ENCODE assay signal across 8 cellular contexts in genomic region chr1:65002508-65003315, GRCh38. TPM values are rescaled to one million over a fixed set of nuclear protein-coding genes. Genes with fewer than 3 reads are reported as not detected.
A peak's percentile ranks its signal among the peaks of the same experiment; 100 is the strongest.
DNase-seq lines count a peak whose midpoint lies in the region; ATAC-seq and TF ChIP-seq lines count a peak whose summit lies in the region.

No MANE protein-coding gene starts in this region.

- no peak for TF ChIP-seq POLR2A in GM18505 (IDR thresholded peaks at IDR 0.05; ENCODE audit: borderline replicate concordance, extremely low read depth, insufficient read depth, insufficient read length)

- ATAC-seq in GM18505 (IDR thresholded peaks at IDR 0.05; ENCODE audit: unreplicated experiment) (peak; percentile 78), HG02885 (IDR thresholded peaks at IDR 0.05; ENCODE audit: poor library complexity, unreplicated experiment) (peak; percentile 77), SK-N-SH treated with all-trans-retinoic acid at 6 μM for 48 hours (no peak)
- ATAC-seq in naive thymus-derived CD8-positive, alpha-beta T cell, result peak; percentile 82
- ATAC-seq in stimulated activated effector memory CD8-positive, alpha-beta T cell treated with anti-CD3 and anti-CD28 coated beads, Interleukin-12 subunit alpha, Interleukin-12 subunit beta, amount 100 ng/mL, for 72 hours, result peak; percentile 92

- H3K9me3 ChIP-seq in NT2/D1 (ENCODE audit: insufficient read depth, low read length), result peaks cover 12% of the 10 kb centered on the region

- peaks cover 32% of the 10 kb centered on the region for H3K27me3 Mint-ChIP-seq in activated T-helper 2 cell treated with anti-CD3 and anti-CD28 coated beads, Interferon-gamma antibody, Interleukin-2, Interleukin-4, amounts not matched to agents 10 μg/mL and 5 μg/mL and 100 μg/mL, durations not matched to agents 14 hours and 24 hours and 36 hours (ENCODE audit: low read depth)
- H3K27me3 Mint-ChIP-seq in naive thymus-derived CD8-positive, alpha-beta T cell, result no peaks in the 10 kb centered on the region

- intact Hi-C loops in activated T-helper 2 cell treated with anti-CD3 and anti-CD28 coated beads, Interferon-gamma antibody, Interleukin-2, Interleukin-4, amounts not matched to agents 10 μg/mL and 5 μg/mL and 100 μg/mL, durations not matched to agents 14 hours and 24 hours and 36 hours (cut with micrococcal nuclease), result loop anchor here (2.0 to 5.0 kb wide), 3 partner anchors 36 to 80 kb away; partner anchors contain the start of gene JAK1

- peaks cover 13% of the 10 kb centered on the region for H3K9me3 Mint-ChIP-seq in activated T-helper 2 cell treated with anti-CD3 and anti-CD28 coated beads, Interferon-gamma antibody, Interleukin-2, Interleukin-4, amounts not matched to agents 10 μg/mL and 5 μg/mL and 100 μg/mL, durations not matched to agents 14 hours and 24 hours and 36 hours
- H3K9me3 Mint-ChIP-seq in naive thymus-derived CD8-positive, alpha-beta T cell, result peaks cover 0 to 17% (median 2%) of the 10 kb centered on the region in 9 donors
- H3K9me3 Mint-ChIP-seq in stimulated activated effector memory CD8-positive, alpha-beta T cell treated with anti-CD3 and anti-CD28 coated beads, Interleukin-12 subunit alpha, Interleukin-12 subunit beta, amount 100 ng/mL, for 72 hours, result no peaks in the 10 kb centered on the region

- H3K27ac Mint-ChIP-seq in activated T-helper 2 cell treated with anti-CD3 and anti-CD28 coated beads, Interferon-gamma antibody, Interleukin-2, Interleukin-4, amounts not matched to agents 10 μg/mL and 5 μg/mL and 100 μg/mL, durations not matched to agents 14 hours and 24 hours and 36 hours, result no peak overlapping the region
- peak overlapping the region; percentile 73 to 99 (median 92) for H3K27ac Mint-ChIP-seq in naive thymus-derived CD8-positive, alpha-beta T cell
- no peak overlapping the region for H3K27ac Mint-ChIP-seq in stimulated activated effector memory CD8-positive, alpha-beta T cell treated with anti-CD3 and anti-CD28 coated beads, Interleukin-12 subunit alpha, Interleukin-12 subunit beta, amount 100 ng/mL, for 72 hours

- no peaks in the 10 kb centered on the region for H3K36me3 Mint-ChIP-seq in activated T-helper 2 cell treated with anti-CD3 and anti-CD28 coated beads, Interferon-gamma antibody, Interleukin-2, Interleukin-4, amounts not matched to agents 10 μg/mL and 5 μg/mL and 100 μg/mL, durations not matched to agents 14 hours and 24 hours and 36 hours (ENCODE audit: low read depth)
- peaks cover 0 to 15% (median 10%) of the 10 kb centered on the region in 3 donors for H3K36me3 Mint-ChIP-seq in naive thymus-derived CD8-positive, alpha-beta T cell
- no peaks in the 10 kb centered on the region for H3K36me3 Mint-ChIP-seq in stimulated activated effector memory CD8-positive, alpha-beta T cell treated with anti-CD3 and anti-CD28 coated beads, Interleukin-12 subunit alpha, Interleukin-12 subunit beta, amount 100 ng/mL, for 72 hours

- H3K36me3 ChIP-seq in NT2/D1 (ENCODE audit: insufficient read depth, insufficient read length, low read length), result no peaks in the 10 kb centered on the region

- H3K4me1 ChIP-seq in NT2/D1 (ENCODE audit: insufficient read depth, insufficient read length), result peaks cover 7% of the 10 kb centered on the region

- POLR2A ChIA-PET in naive thymus-derived CD8-positive, alpha-beta T cell (lab: Charles Lee), result interaction anchor here (0.6 to 2.0 kb wide), 11 partner anchors 9 to 417 kb away, joined by 3 to 14 read pairs (median 4); partner anchors contain the start of genes JAK1, LEPR and LEPROT

- DNase-seq in NT2/D1 (ENCODE audit: low read depth, low spot score) (peak; percentile 55), fibroblast of peridontal ligament (ENCODE audit: extremely low read depth) (peak; percentile 76)
- DNase-seq in activated T-helper 2 cell treated with anti-CD3 and anti-CD28 coated beads, Interferon-gamma antibody, Interleukin-2, Interleukin-4, amounts not matched to agents 10 μg/mL and 5 μg/mL and 100 μg/mL, durations not matched to agents 14 hours and 24 hours and 36 hours (ENCODE audit: low spot score), result peak; percentile 50
- peak; percentile 58 to 81 (median 68) for DNase-seq in naive thymus-derived CD8-positive, alpha-beta T cell
- peak; percentile 61 to 86 for DNase-seq in stimulated activated effector memory CD8-positive, alpha-beta T cell treated with anti-CD3 and anti-CD28 coated beads, Interleukin-12 subunit alpha, Interleukin-12 subunit beta, amount 100 ng/mL, for 72 hours (ENCODE audit: low spot score in 2 of 2)

- peak overlapping the region; percentile 48 for H3K4me3 ChIP-seq in NT2/D1 (ENCODE audit: insufficient read length, low read depth)

- peak overlapping the region; percentile 73 for H3K9ac ChIP-seq in NT2/D1 (ENCODE audit: insufficient read length, low read depth)

- H3K4me3 Mint-ChIP-seq in activated T-helper 2 cell treated with anti-CD3 and anti-CD28 coated beads, Interferon-gamma antibody, Interleukin-2, Interleukin-4, amounts not matched to agents 10 μg/mL and 5 μg/mL and 100 μg/mL, durations not matched to agents 14 hours and 24 hours and 36 hours (ENCODE audit: low read depth), result peak overlapping the region; percentile 67
- H3K4me3 Mint-ChIP-seq in naive thymus-derived CD8-positive, alpha-beta T cell, result peak overlapping the region; percentile 77 to 93 (median 86)
- H3K4me3 Mint-ChIP-seq in stimulated activated effector memory CD8-positive, alpha-beta T cell treated with anti-CD3 and anti-CD28 coated beads, Interleukin-12 subunit alpha, Interleukin-12 subunit beta, amount 100 ng/mL, for 72 hours, result peak overlapping the region; percentile 67

- H3K4me1 Mint-ChIP-seq in activated T-helper 2 cell treated with anti-CD3 and anti-CD28 coated beads, Interferon-gamma antibody, Interleukin-2, Interleukin-4, amounts not matched to agents 10 μg/mL and 5 μg/mL and 100 μg/mL, durations not matched to agents 14 hours and 24 hours and 36 hours (ENCODE audit: low read depth), result peaks cover 34% of the 10 kb centered on the region
- H3K4me1 Mint-ChIP-seq in naive thymus-derived CD8-positive, alpha-beta T cell, result peaks cover 14 to 32% (median 29%) of the 10 kb centered on the region in 4 donors
- peaks cover 28% of the 10 kb centered on the region for H3K4me1 Mint-ChIP-seq in stimulated activated effector memory CD8-positive, alpha-beta T cell treated with anti-CD3 and anti-CD28 coated beads, Interleukin-12 subunit alpha, Interleukin-12 subunit beta, amount 100 ng/mL, for 72 hours

- H3K27me3 ChIP-seq in NT2/D1 (ENCODE audit: insufficient read depth, insufficient read length), result peaks cover 52% of the 10 kb centered on the region

TF ChIP-seq in SK-N-SH treated with all-trans-retinoic acid at 6 μM for 48 hours, 23 proteins besides CTCF, POLR2A, EP300 and RAD21:
- TF ChIP-seq PPARA (CRISPR knock-in tag; IDR thresholded peaks at IDR 0.05; ENCODE audit: borderline replicate concordance) (no peak), GLIS3 (CRISPR knock-in tag; IDR thresholded peaks at IDR 0.05) (no peak), CREB5 (CRISPR knock-in tag; IDR thresholded peaks at IDR 0.05; ENCODE audit: low read depth) (no peak), ARNTL (CRISPR knock-in tag; IDR thresholded peaks at IDR 0.05; ENCODE audit: borderline replicate concordance, low read depth) (no peak)

RNA-seq across cellular contexts. Expression of gene JAK1, which starts 36.4 kb away (rescaled TPM):
- total RNA-seq in activated T-helper 2 cell treated with anti-CD3 and anti-CD28 coated beads, Interferon-gamma antibody, Interleukin-2, Interleukin-4, amounts not matched to agents 10 μg/mL and 5 μg/mL and 100 μg/mL, durations not matched to agents 14 hours and 24 hours and 36 hours, result 99.9 and 105 TPM in 2 replicates
- total RNA-seq in naive thymus-derived CD8-positive, alpha-beta T cell, result 100 to 1,000 TPM; 346 to 361 TPM
- 100 to 1,000 TPM; 162 to 244 (median 174) TPM for polyA plus RNA-seq in naive thymus-derived CD8-positive, alpha-beta T cell

Comparison
In these comparisons a context has a peak if more than half of its experiments do, and no peak if none do; other contexts are left out.
1. H3K27ac Mint-ChIP-seq: peak in naive thymus-derived CD8-positive, alpha-beta T cell (10 of 10); none in activated T-helper 2 cell treated with anti-CD3 and anti-CD28 coated beads, Interferon-gamma antibody, Interleukin-2, Interleukin-4, amounts not matched to agents 10 μg/mL and 5 μg/mL and 100 μg/mL, durations not matched to agents 14 hours and 24 hours and 36 hours (single experiment) and stimulated activated effector memory CD8-positive, alpha-beta T cell treated with anti-CD3 and anti-CD28 coated beads, Interleukin-12 subunit alpha, Interleukin-12 subunit beta, amount 100 ng/mL, for 72 hours (single experiment).
2. Peak in every context shown above with its lines, with median percentiles within 50 percentile points of each other: DNase-seq and H3K4me3 Mint-ChIP-seq.